In genomic region chr4:39718366-39719323, GRCh38 we compare ENCODE assay signal across 16 cellular contexts. TPM values are rescaled to one million over a fixed set of nuclear protein-coding genes. Genes with fewer than 3 reads are reported as not detected.
A peak's percentile ranks its signal among the peaks of the same experiment; 100 is the strongest.
DNase-seq lines count a peak whose midpoint lies in the region; FAIRE-seq and TF ChIP-seq lines count a peak whose summit lies in the region.
"Had no signal": no experiment of that assay in that cellular context is flagged by ENCODE, and none has a peak within 500 bp of the region (broad histone marks: within the 10 kb centered on the region; RNA-seq: fewer than 3 reads in every experiment).

No MANE protein-coding gene starts in this region.

- H3K9ac ChIP-seq in astrocyte (ENCODE audit: low read length) = no peak overlapping the region

- no peaks in the 10 kb centered on the region for H3K36me3 ChIP-seq in astrocyte (ENCODE audit: insufficient read depth, low read length)

- no peak for FAIRE-seq in astrocyte (lab: Jason Lieb, UNC)
- no peak for FAIRE-seq in HTR-8/SVneo (lab: Jason Lieb, UNC)
- FAIRE-seq: keratinocyte had no signal

- H3K4me1 Mint-ChIP-seq in IgD-negative memory B cell (peaks cover 36 to 41% (median 40%) of the 10 kb centered on the region in 3 donors), astrocyte (ENCODE audit: low read depth, unreplicated experiment) (peaks cover 29% of the 10 kb centered on the region), mesothelial cell of epicardium (peaks cover 4% of the 10 kb centered on the region)

- H3K9me3 ChIP-seq in astrocyte (ENCODE audit: insufficient read depth, low read depth, low read length) = no peaks in the 10 kb centered on the region
- H3K9me3 ChIP-seq: thyroid gland had no signal

- H3K27ac Mint-ChIP-seq in IgD-negative memory B cell = peak overlapping the region in 2 of 3 donors; percentile 11 to 15
- peak overlapping the region; percentile 2 for H3K27ac Mint-ChIP-seq in astrocyte (ENCODE audit: unreplicated experiment)
- H3K27ac Mint-ChIP-seq in mesothelial cell of epicardium = peak overlapping the region; percentile 45
- H3K27ac Mint-ChIP-seq: nephron had no signal

- H3K9me3 Mint-ChIP-seq in IgD-negative memory B cell (no peaks in the 10 kb centered on the region), astrocyte (ENCODE audit: unreplicated experiment) (no peaks in the 10 kb centered on the region), mesothelial cell of epicardium (no peaks in the 10 kb centered on the region)
- H3K9me3 Mint-ChIP-seq: nephron had no signal

- peaks cover 97% of the 10 kb centered on the region for H3K79me2 ChIP-seq in astrocyte (ENCODE audit: insufficient read depth, low read length)

- H3K4me3 Mint-ChIP-seq in IgD-negative memory B cell (peak overlapping the region in 1 of 4 donors; percentile 51), astrocyte (ENCODE audit: unreplicated experiment) (no peak overlapping the region), mesothelial cell of epicardium (no peak overlapping the region)
- H3K4me3 Mint-ChIP-seq: nephron had no signal

- POLR2A ChIA-PET in GM10248 (lab: Yijun Ruan, JAX) = no interaction called here

- H3K4me1 ChIP-seq in astrocyte (ENCODE audit: insufficient read depth, low read length) = no peaks in the 10 kb centered on the region

- H3K27me3 ChIP-seq in astrocyte (ENCODE audit: insufficient read depth, low read length) = no peaks in the 10 kb centered on the region
- H3K27me3 ChIP-seq: dorsolateral prefrontal cortex, thyroid gland had no signal

- TF ChIP-seq CTCF in GM12865 (IDR thresholded peaks at IDR 0.05; ENCODE audit: insufficient read depth, low read depth, low read length, missing control alignments) (no peak), astrocyte (IDR thresholded peaks at IDR 0.05; ENCODE audit: insufficient read depth, low read depth, low read length) (no peak), mesothelial cell of epicardium (IDR thresholded peaks at IDR 0.05; ENCODE audit: unreplicated experiment) (no peak), GM10248 (IDR thresholded peaks at IDR 0.05; ENCODE audit: control extremely low read depth, extremely low read depth, low read depth, missing control alignments) (no peak)

- H3K27me3 Mint-ChIP-seq in IgD-negative memory B cell (no peaks in the 10 kb centered on the region), astrocyte (ENCODE audit: low read depth, unreplicated experiment) (no peaks in the 10 kb centered on the region), mesothelial cell of epicardium (ENCODE audit: low read depth) (no peaks in the 10 kb centered on the region)

- CTCF ChIA-PET in GM10248 (lab: Yijun Ruan, JAX) = interaction anchor here (1.0 to 1.8 kb wide), 2 partner anchors 10 to 20 kb away, joined by 4 to 6 read pairs; no protein-coding TSS in a partner anchor

- H3K4me2 ChIP-seq in astrocyte (ENCODE audit: low read length) = no peak overlapping the region

- peaks cover 84% of the 10 kb centered on the region for H4K20me1 ChIP-seq in astrocyte (ENCODE audit: insufficient read depth, low read length)

- H3K4me3 ChIP-seq in GM12865 (ENCODE audit: low read depth, low read length) (no peak overlapping the region), astrocyte (ENCODE audit: insufficient read depth, low read depth, low read length) (no peak overlapping the region)
- H3K4me3 ChIP-seq: dorsolateral prefrontal cortex, thyroid gland had no signal

- H2AFZ ChIP-seq in astrocyte (ENCODE audit: low read depth, low read length) = no peak overlapping the region

- DNase-seq in GM12865 (ENCODE audit: low read depth) (peak; percentile 38), astrocyte (ENCODE audit: low read depth) (no peak), mesothelial cell of epicardium (ENCODE audit: low spot score in 2 of 2, unreplicated experiment in 2 of 2) (no peak), HTR-8/SVneo (ENCODE audit: insufficient read length, low spot score) (no peak), GM10248 (ENCODE audit: extremely low spot score) (no peak), NOMO-1 (lab: John Stamatoyannopoulos, UW; ENCODE audit: unreplicated experiment in 2 of 2) (no peak), DMS 273 (lab: John Stamatoyannopoulos, UW; ENCODE audit: unreplicated experiment) (no peak)
- DNase-seq: activated CD4-positive, alpha-beta T cell treated with anti-CD3 and anti-CD28 coated beads for 4 hours; amygdala; dorsolateral prefrontal cortex; KG1; NCI-H187 treated with DMSO at 0.1 percent for 48 hours; thyroid gland had no signal

- H3K27ac ChIP-seq in astrocyte (ENCODE audit: low read depth, low read length) = no peak overlapping the region
- H3K27ac ChIP-seq: dorsolateral prefrontal cortex, thyroid gland had no signal

- peaks cover 7% of the 10 kb centered on the region for H3K36me3 Mint-ChIP-seq in IgD-negative memory B cell
- H3K36me3 Mint-ChIP-seq in astrocyte (ENCODE audit: low read depth, unreplicated experiment) = peaks cover 13% of the 10 kb centered on the region
- H3K36me3 Mint-ChIP-seq in mesothelial cell of epicardium = peaks cover 11% of the 10 kb centered on the region

RNA-seq across cellular contexts. Expression of gene UBE2K, which starts 20.7 kb away (rescaled TPM):
- polyA plus RNA-seq in IgD-negative memory B cell = 87.5 TPM
- 130 and 134 TPM in 2 replicates for total RNA-seq in astrocyte
- 68.1 to 68.7 TPM (median 68.5 TPM) in 3 replicates for total RNA-seq in mesothelial cell of epicardium
